ENCODE assay signal across 1 cellular context in genomic region chr15:30497275-30497674, GRCh38. TPM values are rescaled to one million over a fixed set of nuclear protein-coding genes. Genes with fewer than 3 reads are reported as not detected.
"Had no signal": no experiment of that assay in that cellular context is flagged by ENCODE, and none has a peak within 500 bp of the region (broad histone marks: within the 10 kb centered on the region; RNA-seq: fewer than 3 reads in every experiment).

No MANE protein-coding gene starts in this region.

RNA-seq across cellular contexts. Expression of gene GOLGA8Q, which starts 54.6 kb away (rescaled TPM):
- total RNA-seq: G401 had no signal
